ENCODE assay signal across 31 cellular contexts in the genomic region with DNA sequence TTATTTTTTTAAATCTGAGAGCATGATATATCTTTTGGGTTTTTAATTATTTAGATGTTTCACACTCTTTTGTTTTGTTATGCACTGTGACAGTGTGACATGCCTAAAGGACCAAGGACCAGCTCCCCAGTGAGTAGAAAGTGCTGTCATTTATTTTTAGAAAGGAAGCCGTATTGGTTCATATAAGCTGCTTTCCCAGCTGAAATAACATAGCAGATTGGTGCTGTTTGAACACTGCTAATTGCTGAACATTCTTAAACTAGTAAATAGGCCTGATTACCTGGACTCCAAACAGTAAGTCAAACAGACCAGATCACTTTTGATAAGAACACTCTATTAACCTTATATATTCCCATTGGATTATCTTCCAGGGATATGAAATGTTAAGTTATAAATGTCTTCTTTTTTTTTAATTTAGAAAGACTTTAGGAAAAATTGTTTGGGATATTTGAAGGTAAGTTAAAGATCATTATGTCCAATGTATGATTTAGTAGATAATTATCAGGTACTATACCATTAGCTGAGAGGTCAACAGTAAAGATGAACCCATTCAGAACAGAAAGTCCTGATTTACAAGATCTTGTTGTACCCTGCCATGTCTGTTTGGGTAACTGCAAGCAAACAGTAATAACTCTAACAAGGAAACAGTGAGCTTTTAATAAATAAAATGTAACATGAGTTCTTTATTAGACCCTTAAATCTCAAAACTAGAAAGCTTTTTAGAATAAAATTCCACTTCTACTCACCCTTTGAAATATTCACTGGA. TPM values are rescaled to one million over a fixed set of nuclear protein-coding genes. Genes with fewer than 3 reads are reported as not detected.
DNase-seq lines count a peak whose midpoint lies in the region; ATAC-seq and TF ChIP-seq lines count a peak whose summit lies in the region.
"Had no signal": no experiment of that assay in that cellular context is flagged by ENCODE, and none has a peak within 500 bp of the region (broad histone marks: within the 10 kb centered on the region; RNA-seq: fewer than 3 reads in every experiment).

No MANE protein-coding gene starts in this region.

- intact Hi-C loops in Caco-2 (cut with micrococcal nuclease; ENCODE audit: unreplicated experiment) (loop anchor here (1.0 to 5.0 kb wide), 3 partner anchors 48 to 653 kb away; no protein-coding TSS in a partner anchor), posterior vena cava (cut with DNase I) (no loop called here), upper lobe of right lung (cut with DNase I) (no loop called here)

- H3K27ac Mint-ChIP-seq in Caco-2 (ENCODE audit: unreplicated experiment) (peak overlapping the region; percentile 85), osteocyte (ENCODE audit: unreplicated experiment) (peak overlapping the region; percentile 69)
- H3K27ac Mint-ChIP-seq: activated CD4-positive, alpha-beta memory T cell treated with anti-CD3 and anti-CD28 coated beads for 36 hours; activated naive CD4-positive, alpha-beta T cell treated with anti-CD3 and anti-CD28 coated beads for 36 hours; activated T-helper 1 cell treated with anti-CD3 and anti-CD28 coated beads, Interleukin-12 subunit alpha, Interleukin-12 subunit beta, Interleukin-2, Interleukin-4 antibody, amounts not matched to agents 30 ng/mL and 10 ng/mL and 1 ng/mL, durations not matched to agents 14 hours and 24 hours and 36 hours; endodermal cell; type B pancreatic cell had no signal

- H3K27me3 ChIP-seq in Caco-2 (replicated peaks; ENCODE audit: control insufficient read depth, insufficient read depth, low read length) (no peaks in the 10 kb centered on the region), upper lobe of right lung (no peaks in the 10 kb centered on the region)
- H3K27me3 ChIP-seq: adrenal gland, brain microvascular endothelial cell, esophagus muscularis mucosa, foreskin keratinocyte, heart right ventricle, MG63, neutrophil had no signal

- DNase-seq in Caco-2 (no peak), NCI-H1417 treated with DMSO at 0.1 percent for 48 hours (lab: John Stamatoyannopoulos, UW) (peak; percentile 33), coronary artery (ENCODE audit: low spot score) (no peak), osteocyte (ENCODE audit: extremely low spot score, unreplicated experiment) (no peak), posterior vena cava (ENCODE audit: low spot score) (no peak), NCI-H524 treated with DMSO at 0.1 percent for 48 hours (lab: John Stamatoyannopoulos, UW) (no peak), upper lobe of right lung (no peak)
- DNase-seq: activated CD4-positive, alpha-beta memory T cell treated with anti-CD3 and anti-CD28 coated beads for 36 hours; activated CD8-positive, alpha-beta memory T cell treated with anti-CD3 and anti-CD28 coated beads, Interleukin-2, amount 50 U/mL, for 4 hours; activated naive CD4-positive, alpha-beta T cell treated with anti-CD3 and anti-CD28 coated beads for 36 hours; adrenal gland; brain microvascular endothelial cell; C1 segment of cervical spinal cord; COR-L47; endodermal cell; foreskin keratinocyte; HCEC 1CT; heart right ventricle; left colon; MG63; NCI-H2107; NCI-H446; NK-92 treated with Interleukin-12 subunit alpha and Interleukin-12 subunit beta, amount 100 ng/mL, for 24 hours; stimulated activated CD4-positive, alpha-beta T cell treated with anti-CD3 and anti-CD28 coated beads, Interleukin-1b, Interleukin-23, amount 100 ng/mL, for 48 hours; T-helper 1 cell had no signal

- CTCF ChIA-PET in Caco-2 (lab: Charles Lee), result interaction anchor here (1.8 kb wide), 1 partner anchor 8 kb away, joined by 5 read pairs; no protein-coding TSS in a partner anchor

- TF ChIP-seq CTCF in Caco-2 (IDR thresholded peaks at IDR 0.05; ENCODE audit: insufficient read depth in 1 of 2, low read depth in 1 of 2, low read length in 1 of 2, severe bottlenecking in 1 of 2, unreplicated experiment in 1 of 2) (no peak), coronary artery (IDR thresholded peaks at IDR 0.05) (no peak), osteocyte (IDR thresholded peaks at IDR 0.05) (no peak), upper lobe of right lung (IDR thresholded peaks at IDR 0.05) (no peak)

- H3K27me3 Mint-ChIP-seq in Caco-2 (ENCODE audit: insufficient read depth, unreplicated experiment) (no peaks in the 10 kb centered on the region), osteocyte (ENCODE audit: unreplicated experiment) (no peaks in the 10 kb centered on the region)
- H3K27me3 Mint-ChIP-seq: type B pancreatic cell had no signal

- H3K9me3 ChIP-seq in Caco-2 (no peaks in the 10 kb centered on the region), upper lobe of right lung (no peaks in the 10 kb centered on the region)
- H3K9me3 ChIP-seq: adrenal gland, esophagus muscularis mucosa, heart right ventricle, MG63, neutrophil had no signal

- BruUV-seq in Caco-2 (replicated peaks; lab: Mats Ljungman, UMichigan), result no TSS peak

- POLR2A ChIA-PET in Caco-2 (lab: Charles Lee), result interaction anchor here (1.8 kb wide), 1 partner anchor 27 kb away, joined by 4 read pairs; no protein-coding TSS in a partner anchor

- H3K4me1 ChIP-seq in Caco-2, result peaks cover 65% of the 10 kb centered on the region
- H3K4me1 ChIP-seq in upper lobe of right lung, result no peaks in the 10 kb centered on the region
- H3K4me1 ChIP-seq: adrenal gland had no signal

- H3K4me3 Mint-ChIP-seq in Caco-2 (ENCODE audit: unreplicated experiment) (no peak overlapping the region), osteocyte (ENCODE audit: unreplicated experiment) (no peak overlapping the region)
- H3K4me3 Mint-ChIP-seq: activated CD4-positive, alpha-beta memory T cell treated with anti-CD3 and anti-CD28 coated beads for 36 hours; activated naive CD4-positive, alpha-beta T cell treated with anti-CD3 and anti-CD28 coated beads for 36 hours; activated T-helper 1 cell treated with anti-CD3 and anti-CD28 coated beads, Interleukin-12 subunit alpha, Interleukin-12 subunit beta, Interleukin-2, Interleukin-4 antibody, amounts not matched to agents 30 ng/mL and 10 ng/mL and 1 ng/mL, durations not matched to agents 14 hours and 24 hours and 36 hours; endodermal cell; type B pancreatic cell had no signal

- H3K4me3 ChIP-seq in Caco-2 (ENCODE audit: low read depth, low read length) (no peak overlapping the region), coronary artery (no peak overlapping the region), upper lobe of right lung (no peak overlapping the region)
- H3K4me3 ChIP-seq: adrenal gland, esophagus muscularis mucosa, heart right ventricle, K562, MG63 had no signal

- H3K9me3 Mint-ChIP-seq in Caco-2 (ENCODE audit: unreplicated experiment) (no peaks in the 10 kb centered on the region), osteocyte (ENCODE audit: unreplicated experiment) (no peaks in the 10 kb centered on the region)
- H3K9me3 Mint-ChIP-seq: activated CD4-positive, alpha-beta memory T cell treated with anti-CD3 and anti-CD28 coated beads for 36 hours; activated naive CD4-positive, alpha-beta T cell treated with anti-CD3 and anti-CD28 coated beads for 36 hours; activated T-helper 1 cell treated with anti-CD3 and anti-CD28 coated beads, Interleukin-12 subunit alpha, Interleukin-12 subunit beta, Interleukin-2, Interleukin-4 antibody, amounts not matched to agents 30 ng/mL and 10 ng/mL and 1 ng/mL, durations not matched to agents 14 hours and 24 hours and 36 hours; endodermal cell; type B pancreatic cell had no signal

- H3K36me3 Mint-ChIP-seq in Caco-2 (ENCODE audit: insufficient read depth, unreplicated experiment) (no peaks in the 10 kb centered on the region), osteocyte (ENCODE audit: unreplicated experiment) (no peaks in the 10 kb centered on the region)
- H3K36me3 Mint-ChIP-seq: activated CD4-positive, alpha-beta memory T cell treated with anti-CD3 and anti-CD28 coated beads for 36 hours; type B pancreatic cell had no signal

- H3K27ac ChIP-seq in coronary artery, result peak overlapping the region; percentile 32 to 73
- no peak overlapping the region for H3K27ac ChIP-seq in upper lobe of right lung
- H3K27ac ChIP-seq: adrenal gland, brain microvascular endothelial cell, esophagus muscularis mucosa, foreskin keratinocyte, heart right ventricle, neutrophil had no signal

- H3K4me1 Mint-ChIP-seq in Caco-2 (ENCODE audit: low read depth, unreplicated experiment) (peaks cover 9% of the 10 kb centered on the region), osteocyte (ENCODE audit: unreplicated experiment) (peaks cover 36% of the 10 kb centered on the region)

- ATAC-seq in upper lobe of right lung, result no peak
- ATAC-seq: activated CD4-positive, CD25-positive, alpha-beta regulatory T cell treated with anti-CD3 and anti-CD28 coated beads, Interleukin-2, amount 50 U/mL, for 24 hours; foreskin keratinocyte; K562; left colon had no signal

- H3K36me3 ChIP-seq in Caco-2 (ENCODE audit: control insufficient read depth, insufficient read depth, low read length), result no peaks in the 10 kb centered on the region
- no peaks in the 10 kb centered on the region for H3K36me3 ChIP-seq in upper lobe of right lung
- H3K36me3 ChIP-seq: adrenal gland, brain microvascular endothelial cell, esophagus muscularis mucosa, heart right ventricle, MG63, neutrophil had no signal

RNA-seq across cellular contexts. Expression of gene ELL2, which starts 27.8 kb away (rescaled TPM):
- total RNA-seq in Caco-2 (2022), result 78.1 and 81.0 TPM in 2 replicates
- 50.7 and 50.8 TPM in 2 replicates for total RNA-seq in osteocyte
- 100 to 1,000 TPM in 1 of 2 donors, 10 to 100 TPM in 1; 69.8 to 135 TPM for total RNA-seq in posterior vena cava
- 52.1 TPM for total RNA-seq in upper lobe of right lung
